Comparison of ENCODE assay signal across 24 cellular contexts in genomic region chr3:125460233-125460632, GRCh38. TPM values are rescaled to one million over a fixed set of nuclear protein-coding genes. Genes with fewer than 3 reads are reported as not detected.
DNase-seq lines count a peak whose midpoint lies in the region; ATAC-seq, FAIRE-seq and TF ChIP-seq lines count a peak whose summit lies in the region.
"Had no signal": no experiment of that assay in that cellular context is flagged by ENCODE, and none has a peak within 500 bp of the region (broad histone marks: within the 10 kb centered on the region; RNA-seq: fewer than 3 reads in every experiment).

No MANE protein-coding gene starts in this region.

- H3K36me3 ChIP-seq in small intestine (ENCODE audit: control insufficient read depth in 2 of 2, insufficient read depth in 2 of 2, low read length in 2 of 2) = peaks cover 9 to 12% of the 10 kb centered on the region in 2 donors

- intact Hi-C loops in Right ventricle myocardium inferior (cut with DNase I) (no loop called here), cardiac septum (cut with DNase I) (no loop called here), left cardiac atrium (cut with DNase I) (no loop called here)

- no peaks in the 10 kb centered on the region for H3K4me1 ChIP-seq in small intestine (ENCODE audit: control insufficient read depth in 2 of 2, insufficient read depth in 1 of 2, low read depth in 1 of 2, low read length in 1 of 2)
- H3K4me1 ChIP-seq: BE2C; BLaER1 treated with 17β-estradiol and CSF1 and Interleukin-3, amounts not matched to agents 10 nM and 100 nM had no signal

- H3K27ac ChIP-seq in small intestine (ENCODE audit: low read depth in 1 of 2, low read length in 1 of 2) = no peak overlapping the region
- H3K27ac ChIP-seq: 22Rv1; BLaER1 treated with 17β-estradiol and CSF1 and Interleukin-3, amounts not matched to agents 10 nM and 100 nM had no signal

- CTCF ChIA-PET in T-cell (lab: Charles Lee) = no interaction called here

- DNase-seq in Right ventricle myocardium inferior (ENCODE audit: missing footprints) (no peak), cardiac septum (ENCODE audit: low spot score) (no peak), erythroblast (lab: John Stamatoyannopoulos, UW) (peak; percentile 50 to 77), left cardiac atrium (no peak), small intestine (peak; percentile 19), T-cell (no peak), GM03348 (ENCODE audit: low spot score) (no peak)
- DNase-seq: BE2C; Calu3; CD4-positive, alpha-beta T cell; CD8-positive, alpha-beta memory T cell; DMS53; DMS79 treated with DMSO at 0.1 percent for 48 hours; GF-D8; H9 had no signal

- H3K4me3 Mint-ChIP-seq in T-cell = no peak overlapping the region
- H3K4me3 Mint-ChIP-seq: CD14-positive monocyte; CD4-positive, alpha-beta T cell; CD8-positive, alpha-beta memory T cell; GM23338; H9 had no signal

- no peak for TF ChIP-seq POLR2A in erythroblast (IDR thresholded peaks at IDR 0.05; ENCODE audit: low read length)

- ATAC-seq in Right ventricle myocardium inferior (peak; percentile 37), left cardiac atrium (peak; percentile 44 to 47), T-cell (replicated peaks in 1 of 4) (no peak), GM21367 (IDR thresholded peaks at IDR 0.05; ENCODE audit: unreplicated experiment) (no peak)
- ATAC-seq: GM23338, HCT116 had no signal

- H3K36me3 Mint-ChIP-seq in T-cell = peaks cover 37% of the 10 kb centered on the region

- no peaks in the 10 kb centered on the region for H3K27me3 Mint-ChIP-seq in T-cell
- H3K27me3 Mint-ChIP-seq: CD4-positive, alpha-beta T cell; CD8-positive, alpha-beta memory T cell had no signal

- no peak for FAIRE-seq in small intestine (lab: Jason Lieb, UNC)
- FAIRE-seq: A204.1, GM12892, GM19239 had no signal

- H3K9me3 ChIP-seq in small intestine (ENCODE audit: control insufficient read depth, low read depth) = no peaks in the 10 kb centered on the region
- H3K9me3 ChIP-seq: BE2C; BLaER1 treated with 17β-estradiol and CSF1 and Interleukin-3, amounts not matched to agents 10 nM and 100 nM had no signal

- no peaks in the 10 kb centered on the region for H3K27me3 ChIP-seq in small intestine (ENCODE audit: control insufficient read depth in 2 of 2, insufficient read depth in 2 of 2, low read length in 2 of 2)
- H3K27me3 ChIP-seq: BE2C; BLaER1 treated with 17β-estradiol and CSF1 and Interleukin-3, amounts not matched to agents 10 nM and 100 nM had no signal

- WGBS in small intestine, 3 donors = 32 to 62% (median 58%) methylated on average over 3 of the region's 3 CpGs

- no peaks in the 10 kb centered on the region for H3K4me1 Mint-ChIP-seq in T-cell
- H3K4me1 Mint-ChIP-seq: CD14-positive monocyte; CD8-positive, alpha-beta memory T cell; GM23338; H9 had no signal

- H3K9me3 Mint-ChIP-seq in T-cell = no peaks in the 10 kb centered on the region
- H3K9me3 Mint-ChIP-seq: CD14-positive monocyte; CD4-positive, alpha-beta T cell; CD8-positive, alpha-beta memory T cell; GM23338; H9 had no signal

- H3K27ac Mint-ChIP-seq in T-cell = no peak overlapping the region
- H3K27ac Mint-ChIP-seq: CD14-positive monocyte; CD4-positive, alpha-beta T cell; GM23338; H9 had no signal

- H3K4me3 ChIP-seq in small intestine (ENCODE audit: low read depth in 1 of 2, low read length in 2 of 2) = no peak overlapping the region
- H3K4me3 ChIP-seq: BLaER1 treated with 17β-estradiol and CSF1 and Interleukin-3, amounts not matched to agents 10 nM and 100 nM; GM23338 had no signal

- POLR2A ChIA-PET in T-cell (lab: Charles Lee) = no interaction called here

RNA-seq across cellular contexts. Expression of gene SNX4, which starts 59.8 kb away (rescaled TPM):
- total RNA-seq in Right ventricle myocardium inferior (19.8 TPM), cardiac septum (20.6 TPM), left cardiac atrium (10 to 100 TPM; 17.3 to 23.5 TPM), T-cell (10 to 100 TPM; 17.6 to 23.5 (median 19.4) TPM)
- 10 to 100 TPM; 30.0 to 71.6 (median 52.7) TPM for polyA plus RNA-seq in small intestine

Comparison
In these comparisons a context has a peak if more than half of its experiments do, and no peak if none do; other contexts are left out.
1. ATAC-seq: peak in Right ventricle myocardium inferior (single experiment) and left cardiac atrium (2 of 2); none in T-cell (0 of 4) and GM21367 (single experiment).
2. DNase-seq: peak in erythroblast (2 of 2) and small intestine (single experiment); none in Right ventricle myocardium inferior (single experiment), cardiac septum (single experiment), left cardiac atrium (single experiment), T-cell (0 of 34) and GM03348 (single experiment).